ENCODE assay signal across 8 cellular contexts in the genomic region with DNA sequence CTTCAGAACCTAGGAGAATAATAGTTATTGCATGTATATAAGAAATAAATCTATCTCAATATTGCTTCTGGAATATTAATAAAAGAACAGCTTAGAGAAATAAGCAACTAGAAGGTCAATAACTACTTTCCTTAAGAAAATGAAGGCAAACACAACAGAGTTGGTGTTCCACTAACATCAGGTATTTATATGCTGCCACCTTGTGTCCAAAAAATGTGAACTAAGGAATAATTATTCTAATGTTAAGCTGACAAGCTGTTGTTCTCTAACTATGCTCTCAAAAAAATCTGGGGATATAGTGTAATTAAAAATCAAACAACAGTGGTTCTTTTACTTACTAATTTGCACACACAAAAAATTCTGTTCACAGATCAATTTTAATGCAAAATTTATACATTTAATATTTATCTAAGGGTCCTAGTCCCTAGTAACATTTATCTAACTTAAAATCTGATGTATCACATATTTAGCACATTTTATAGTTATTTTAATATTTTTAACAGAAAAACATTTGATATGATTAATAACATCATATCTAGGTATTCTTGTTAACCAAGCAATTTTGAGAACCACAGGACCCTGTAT. TPM values are rescaled to one million over a fixed set of nuclear protein-coding genes. Genes with fewer than 3 reads are reported as not detected.
DNase-seq lines count a peak whose midpoint lies in the region; ATAC-seq and TF ChIP-seq lines count a peak whose summit lies in the region.

No MANE protein-coding gene starts in this region.

- no peak overlapping the region for H3K9ac ChIP-seq in fibroblast of lung (ENCODE audit: insufficient read depth, low read length)

- no peaks in the 10 kb centered on the region for H4K20me1 ChIP-seq in fibroblast of lung (ENCODE audit: control insufficient read depth, extremely low read depth, insufficient read depth, low read length)

- no peak overlapping the region for H3K4me2 ChIP-seq in fibroblast of lung (ENCODE audit: extremely low read depth, insufficient read depth, low read length)

- H3K4me3 Mint-ChIP-seq in osteocyte (ENCODE audit: unreplicated experiment): no peak overlapping the region

- H3K4me1 ChIP-seq in RWPE2 (ENCODE audit: insufficient read depth, poor library complexity, severe bottlenecking) (no peaks in the 10 kb centered on the region), fibroblast of lung (ENCODE audit: control insufficient read depth, extremely low read depth, insufficient read depth, low read length) (no peaks in the 10 kb centered on the region)

- H3K36me3 ChIP-seq in RWPE2 (ENCODE audit: low read depth) (peaks cover 83% of the 10 kb centered on the region), fibroblast of lung (ENCODE audit: control insufficient read depth, insufficient read depth, low read length) (no peaks in the 10 kb centered on the region)

- DNase-seq in CMK (ENCODE audit: low read depth): peak; percentile 21
- peak; percentile 12 for DNase-seq in KG1 (lab: John Stamatoyannopoulos, UW)
- no peak for DNase-seq in RWPE2 (ENCODE audit: low spot score)
- peak; percentile 55 to 80 for DNase-seq in fibroblast of lung (ENCODE audit: low read depth in 2 of 2)
- no peak for DNase-seq in osteocyte (ENCODE audit: extremely low spot score, unreplicated experiment)
- no peak for DNase-seq in activated T-cell treated with anti-CD3 and anti-CD28 coated beads, Interleukin-2, amount 50 U/mL, for 48 hours

- H3K4me1 Mint-ChIP-seq in osteocyte (ENCODE audit: unreplicated experiment): peaks cover 8% of the 10 kb centered on the region

- no peaks in the 10 kb centered on the region for H3K27me3 ChIP-seq in RWPE2 (ENCODE audit: insufficient read depth, poor library complexity, severe bottlenecking)
- no peaks in the 10 kb centered on the region for H3K27me3 ChIP-seq in fibroblast of lung (ENCODE audit: control insufficient read depth, insufficient read depth, low read length)

- H3K27me3 Mint-ChIP-seq in osteocyte (ENCODE audit: unreplicated experiment): no peaks in the 10 kb centered on the region

- no peaks in the 10 kb centered on the region for H3K79me2 ChIP-seq in fibroblast of lung (ENCODE audit: control insufficient read depth, insufficient read depth, low read length)

- peak; percentile 80 for TF ChIP-seq CTCF in RWPE2 (IDR thresholded peaks at IDR 0.05; ENCODE audit: poor library complexity, severe bottlenecking)
- peak in 1 of 2 donors; percentile 31 for TF ChIP-seq CTCF in fibroblast of lung (conservative IDR thresholded peaks at IDR 0.05 in 1 of 2, IDR thresholded peaks at IDR 0.05 in 1 of 2; ENCODE audit: low read depth in 1 of 2, low read length in 2 of 2)
- peak; percentile 70 for TF ChIP-seq CTCF in osteocyte (IDR thresholded peaks at IDR 0.05)

- no peak overlapping the region for H3K27ac Mint-ChIP-seq in osteocyte (ENCODE audit: unreplicated experiment)

- H3K27ac ChIP-seq in RWPE2 (ENCODE audit: poor library complexity, severe bottlenecking) (no peak overlapping the region), fibroblast of lung (ENCODE audit: insufficient read depth, low read length) (no peak overlapping the region)

- H2AFZ ChIP-seq in fibroblast of lung (ENCODE audit: low read length): no peak overlapping the region

- peaks cover 8% of the 10 kb centered on the region for H3K36me3 Mint-ChIP-seq in osteocyte (ENCODE audit: unreplicated experiment)

- H3K9me3 Mint-ChIP-seq in osteocyte (ENCODE audit: unreplicated experiment): no peaks in the 10 kb centered on the region

- H3K9me3 ChIP-seq in RWPE2 (ENCODE audit: severe bottlenecking): no peaks in the 10 kb centered on the region
- H3K9me3 ChIP-seq in fibroblast of lung (ENCODE audit: control insufficient read depth, insufficient read depth, low read depth, low read length): no peaks in the 10 kb centered on the region

- H3K4me3 ChIP-seq in RWPE2 (ENCODE audit: severe bottlenecking): no peak overlapping the region
- no peak overlapping the region for H3K4me3 ChIP-seq in fibroblast of lung (replicated peaks in 1 of 4; ENCODE audit: control extremely low read depth in 1 of 4, insufficient read depth in 1 of 4, low read depth in 3 of 4, low read length in 4 of 4)

- peak; percentile 83 for ATAC-seq in GM19395 (IDR thresholded peaks at IDR 0.05; ENCODE audit: unreplicated experiment)
- 0 out of 3 replicates have a peak, but pooled peaks have one; percentile 53 for ATAC-seq in RWPE2 (ENCODE audit: low read depth)
- no peak for ATAC-seq in GM18502 (IDR thresholded peaks at IDR 0.05; ENCODE audit: poor library complexity, unreplicated experiment)

RNA-seq across cellular contexts. Expression of gene UCHL5, which starts 39.6 kb away (rescaled TPM):
- total RNA-seq in fibroblast of lung (19.5 and 24.1 TPM in 2 replicates), osteocyte (26.7 and 34.5 TPM in 2 replicates)
- 29.6 and 33.4 TPM in 2 replicates for polyA plus RNA-seq in fibroblast of lung
- polyA plus RNA-seq in fibroblast of lung (2012): 24.2 and 31.2 TPM in 2 replicates
- 1.7 and 2.1 TPM in 2 replicates for polyA minus RNA-seq in fibroblast of lung (ENCODE audit: low replicate concordance)

RNA-seq across cellular contexts. Expression of gene RO60, which starts 39.9 kb away (rescaled TPM):
- 164 and 207 TPM in 2 replicates for total RNA-seq in fibroblast of lung
- polyA plus RNA-seq in fibroblast of lung: 39.5 and 44.0 TPM in 2 replicates
- polyA plus RNA-seq in fibroblast of lung (2012): 18.0 and 23.1 TPM in 2 replicates
- 22.3 and 28.9 TPM in 2 replicates for polyA minus RNA-seq in fibroblast of lung (ENCODE audit: low replicate concordance)
- 97.4 and 104 TPM in 2 replicates for total RNA-seq in osteocyte

Comparison
In these comparisons a context has a peak if more than half of its experiments do, and no peak if none do; other contexts are left out.
1. DNase-seq: peak in CMK (single experiment), KG1 (single experiment) and fibroblast of lung (2 of 2); none in RWPE2 (single experiment), osteocyte (single experiment) and activated T-cell treated with anti-CD3 and anti-CD28 coated beads, Interleukin-2, amount 50 U/mL, for 48 hours (0 of 2).